In genomic region chr7:150955519-150956394, GRCh38 we compare ENCODE assay signal across 12 cellular contexts. TPM values are rescaled to one million over a fixed set of nuclear protein-coding genes. Genes with fewer than 3 reads are reported as not detected.
DNase-seq lines count a peak whose midpoint lies in the region; ATAC-seq and TF ChIP-seq lines count a peak whose summit lies in the region.
"Had no signal": no experiment of that assay in that cellular context is flagged by ENCODE, and none has a peak within 500 bp of the region (broad histone marks: within the 10 kb centered on the region; RNA-seq: fewer than 3 reads in every experiment).

No MANE protein-coding gene starts in this region.

- H3K27me3 Mint-ChIP-seq in CD14-positive monocyte (ENCODE audit: low read depth in 3 of 3): peaks cover 45 to 63% (median 46%) of the 10 kb centered on the region in 3 donors

- intact Hi-C loops in CD14-positive monocyte (cut with micrococcal nuclease): no loop called here

- H3K4me3 ChIP-seq in fibroblast of lung (replicated peaks in 1 of 4; ENCODE audit: control extremely low read depth in 1 of 4, insufficient read depth in 1 of 4, low read depth in 3 of 4, low read length in 4 of 4) (no peak overlapping the region), neuronal stem cell (ENCODE audit: low read length in 2 of 2) (no peak overlapping the region)
- H3K4me3 ChIP-seq: BLaER1 had no signal

- no peak overlapping the region for H3K4me2 ChIP-seq in fibroblast of lung (ENCODE audit: extremely low read depth, insufficient read depth, low read length)
- peak overlapping the region; percentile 23 for H3K4me2 ChIP-seq in neuronal stem cell (ENCODE audit: insufficient read depth, low read length, poor library complexity, severe bottlenecking)
- H3K4me2 ChIP-seq: BLaER1 had no signal

- peak overlapping the region; percentile 84 for H2BK5ac ChIP-seq in neuronal stem cell (ENCODE audit: low read length)

- H3K79me1 ChIP-seq in neuronal stem cell (ENCODE audit: low read depth, low read length): peaks cover 5% of the 10 kb centered on the region

- DNase-seq in COLO668 (lab: John Stamatoyannopoulos, UW; ENCODE audit: unreplicated experiment): peak; percentile 48
- peak; percentile 52 for DNase-seq in NCI-H510A treated with DMSO at 0.1 percent for 48 hours (lab: John Stamatoyannopoulos, UW)
- peak; percentile 40 to 56 for DNase-seq in fibroblast of lung (ENCODE audit: low read depth in 2 of 2)
- DNase-seq in neuronal stem cell (ENCODE audit: low spot score): no peak
- no peak for DNase-seq in CD14-positive monocyte (ENCODE audit: low spot score)
- DNase-seq in central memory CD4-positive, alpha-beta T cell: no peak
- DNase-seq: naive thymus-derived CD8-positive, alpha-beta T cell had no signal

- H3K36me3 Mint-ChIP-seq in CD14-positive monocyte: peaks cover 0 to 7% of the 10 kb centered on the region in 2 donors

- H3K4ac ChIP-seq in neuronal stem cell (ENCODE audit: low read length): peak overlapping the region; percentile 71

- H3K18ac ChIP-seq in neuronal stem cell (ENCODE audit: low read length): peak overlapping the region; percentile 97

- peak overlapping the region; percentile 77 for H2BK120ac ChIP-seq in neuronal stem cell (ENCODE audit: low read depth, low read length)

- H2AK5ac ChIP-seq in neuronal stem cell (ENCODE audit: low read depth, low read length): peak overlapping the region; percentile 99

- peak overlapping the region; percentile 98 for H3K23ac ChIP-seq in neuronal stem cell (ENCODE audit: low read depth, low read length, poor library complexity)

- no peaks in the 10 kb centered on the region for H3K79me2 ChIP-seq in fibroblast of lung (ENCODE audit: control insufficient read depth, insufficient read depth, low read length)

- no peak for ATAC-seq in GM18519 (IDR thresholded peaks at IDR 0.05; ENCODE audit: low FRiP score, unreplicated experiment)
- ATAC-seq in GM21390 (IDR thresholded peaks at IDR 0.05; ENCODE audit: unreplicated experiment): no peak
- ATAC-seq: naive thymus-derived CD8-positive, alpha-beta T cell had no signal

- no peaks in the 10 kb centered on the region for H3K36me3 ChIP-seq in fibroblast of lung (ENCODE audit: control insufficient read depth, insufficient read depth, low read length)
- H3K36me3 ChIP-seq in neuronal stem cell (replicated peaks in 1 of 2; ENCODE audit: control insufficient read depth in 2 of 2, insufficient read depth in 2 of 2, low read length in 2 of 2): no peaks in the 10 kb centered on the region

- H3K4me1 ChIP-seq in fibroblast of lung (ENCODE audit: control insufficient read depth, extremely low read depth, insufficient read depth, low read length): no peaks in the 10 kb centered on the region
- peaks cover 4 to 16% of the 10 kb centered on the region in 2 donors for H3K4me1 ChIP-seq in neuronal stem cell (ENCODE audit: control insufficient read depth in 2 of 2, insufficient read depth in 1 of 2, low read depth in 1 of 2, low read length in 2 of 2)

- H3K9ac ChIP-seq in fibroblast of lung (ENCODE audit: insufficient read depth, low read length): no peak overlapping the region
- peak overlapping the region; percentile 75 for H3K9ac ChIP-seq in neuronal stem cell (ENCODE audit: low read depth, low read length, poor library complexity)
- H3K9ac ChIP-seq: BLaER1 had no signal

- WGBS in neuronal stem cell (ENCODE audit: extremely low coverage in 2 of 2, insufficient read length in 2 of 2, insufficient replicate concordance in 1 of 2), 2 donors: no CpG with 5 or more reads among the region's 38 CpGs

- H3K27ac Mint-ChIP-seq in CD14-positive monocyte: peak overlapping the region in 1 of 7 donors; percentile 31
- H3K27ac Mint-ChIP-seq: activated T-helper 2 cell treated with anti-CD3 and anti-CD28 coated beads, Interferon-gamma antibody, Interleukin-2, Interleukin-4, amounts not matched to agents 10 μg/mL and 5 μg/mL and 100 μg/mL, durations not matched to agents 14 hours and 24 hours and 36 hours had no signal

- peak overlapping the region; percentile 98 for H2BK12ac ChIP-seq in neuronal stem cell (ENCODE audit: low read length)

- TF ChIP-seq CTCF in fibroblast of lung (conservative IDR thresholded peaks at IDR 0.05 in 1 of 2, IDR thresholded peaks at IDR 0.05 in 1 of 2; ENCODE audit: low read depth in 1 of 2, low read length in 2 of 2): no peak
- no peak for TF ChIP-seq CTCF in CD14-positive monocyte (IDR thresholded peaks at IDR 0.05)

- no peaks in the 10 kb centered on the region for H3K9me3 ChIP-seq in fibroblast of lung (ENCODE audit: control insufficient read depth, insufficient read depth, low read depth, low read length)
- H3K9me3 ChIP-seq in neuronal stem cell (replicated peaks in 1 of 2; ENCODE audit: control insufficient read depth in 2 of 2, insufficient read depth in 1 of 2, low read depth in 1 of 2, low read length in 2 of 2): no peaks in the 10 kb centered on the region
- H3K9me3 ChIP-seq: BLaER1 had no signal

- H3K27ac ChIP-seq in fibroblast of lung (ENCODE audit: insufficient read depth, low read length) (no peak overlapping the region), neuronal stem cell (replicated peaks; ENCODE audit: low read length) (no peak overlapping the region)
- H3K27ac ChIP-seq: BLaER1 had no signal

- H3K9me3 Mint-ChIP-seq in CD14-positive monocyte: peaks cover 0 to 13% (median 2%) of the 10 kb centered on the region in 7 donors
- H3K9me3 Mint-ChIP-seq: activated T-helper 2 cell treated with anti-CD3 and anti-CD28 coated beads, Interferon-gamma antibody, Interleukin-2, Interleukin-4, amounts not matched to agents 10 μg/mL and 5 μg/mL and 100 μg/mL, durations not matched to agents 14 hours and 24 hours and 36 hours had no signal

- H4K8ac ChIP-seq in neuronal stem cell (ENCODE audit: low read depth, low read length): no peak overlapping the region

- peak overlapping the region; percentile 43 for H4K91ac ChIP-seq in neuronal stem cell (ENCODE audit: low read depth, low read length, poor library complexity)

- H3K4me3 Mint-ChIP-seq in CD14-positive monocyte: peak overlapping the region in 1 of 2 donors; percentile 36

- H2BK15ac ChIP-seq in neuronal stem cell (ENCODE audit: low read length): peak overlapping the region; percentile 99

- peaks cover 5% of the 10 kb centered on the region for H3K4me1 Mint-ChIP-seq in CD14-positive monocyte

- H2AFZ ChIP-seq in fibroblast of lung (ENCODE audit: low read length): no peak overlapping the region
- H2AFZ ChIP-seq in neuronal stem cell (ENCODE audit: low read length): no peak overlapping the region

- H3K27me3 ChIP-seq in fibroblast of lung (ENCODE audit: control insufficient read depth, insufficient read depth, low read length) (peaks cover 3% of the 10 kb centered on the region), neuronal stem cell (ENCODE audit: control insufficient read depth in 3 of 3, insufficient read depth in 3 of 3, low read depth in 1 of 3, low read length in 3 of 3) (peaks cover 0 to 9% (median 0%) of the 10 kb centered on the region in 3 experiments)
- H3K27me3 ChIP-seq: BLaER1 had no signal

- H3K14ac ChIP-seq in neuronal stem cell (ENCODE audit: low read length): peak overlapping the region; percentile 97

- no peaks in the 10 kb centered on the region for H4K20me1 ChIP-seq in fibroblast of lung (ENCODE audit: control insufficient read depth, extremely low read depth, insufficient read depth, low read length)

RNA-seq across cellular contexts. Expression of gene KCNH2, which starts 22.4 kb away (rescaled TPM):
- total RNA-seq in fibroblast of lung: 6.1 and 6.2 TPM in 2 replicates
- polyA plus RNA-seq in fibroblast of lung: 0.15 and 0.20 TPM in 2 replicates
- 0.14 and 0.27 TPM in 2 replicates for polyA plus RNA-seq in fibroblast of lung (2012)
- polyA minus RNA-seq in fibroblast of lung (ENCODE audit: low replicate concordance): 0.59 TPM in 1 of 2 replicates, not detected in the other
- 9.1 TPM for polyA plus RNA-seq in neuronal stem cell (2013, experiment 1 of 2)
- 9.1 TPM for polyA plus RNA-seq in neuronal stem cell (2013, experiment 2 of 2)
- not detected for polyA plus RNA-seq in CD14-positive monocyte

RNA-seq across cellular contexts. Expression of gene NOS3, which starts 35.1 kb away (rescaled TPM):
- 0.50 and 0.77 TPM in 2 replicates for total RNA-seq in fibroblast of lung
- 0.12 and 0.38 TPM in 2 replicates for polyA plus RNA-seq in fibroblast of lung
- 0.40 and 0.58 TPM in 2 replicates for polyA plus RNA-seq in fibroblast of lung (2012)
- polyA minus RNA-seq in fibroblast of lung (ENCODE audit: low replicate concordance): 0.22 and 0.67 TPM in 2 replicates
- polyA plus RNA-seq in neuronal stem cell (2013, experiment 1 of 2): 5.4 TPM
- polyA plus RNA-seq in neuronal stem cell (2013, experiment 2 of 2): 5.6 TPM
- under 1 TPM; 0.26 to 0.72 TPM for polyA plus RNA-seq in CD14-positive monocyte
- total RNA-seq: LHCN-M2 had no signal

Comparison
In these comparisons a context has a peak if more than half of its experiments do, and no peak if none do; other contexts are left out.
1. DNase-seq: peak in COLO668 (single experiment), NCI-H510A treated with DMSO at 0.1 percent for 48 hours (single experiment) and fibroblast of lung (2 of 2); none in neuronal stem cell (single experiment), CD14-positive monocyte (single experiment) and central memory CD4-positive, alpha-beta T cell (single experiment).